In the genomic region with DNA sequence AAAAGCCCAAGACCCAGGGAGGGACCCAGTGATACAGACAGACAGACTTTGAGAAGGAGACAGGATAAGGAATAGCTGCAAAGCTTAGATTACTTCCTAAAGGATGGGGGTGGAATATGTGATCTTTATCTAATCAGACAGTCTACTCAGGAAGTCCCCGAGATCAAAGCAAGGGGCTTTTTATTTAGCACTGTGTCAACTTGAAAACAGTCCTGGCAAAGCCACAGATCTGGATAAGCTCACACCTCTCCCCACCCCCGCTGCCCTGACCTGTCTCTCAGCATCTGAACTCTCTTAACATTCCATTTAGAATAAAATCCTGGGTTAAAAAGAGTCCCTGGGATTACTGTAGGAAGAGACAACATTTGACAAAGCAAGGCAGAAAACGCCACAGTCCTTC, we compare ENCODE assay signal across 1 cellular context.
A peak's percentile ranks its signal among the peaks of the same experiment; 100 is the strongest.
TF ChIP-seq lines count a peak whose summit lies in the region.

No MANE protein-coding gene starts in this region.

TF ChIP-seq in HepG2, 621 proteins besides CTCF, POLR2A, EP300 and RAD21 (continued from another document and continues in another):
- TF ChIP-seq, protein P1, sequence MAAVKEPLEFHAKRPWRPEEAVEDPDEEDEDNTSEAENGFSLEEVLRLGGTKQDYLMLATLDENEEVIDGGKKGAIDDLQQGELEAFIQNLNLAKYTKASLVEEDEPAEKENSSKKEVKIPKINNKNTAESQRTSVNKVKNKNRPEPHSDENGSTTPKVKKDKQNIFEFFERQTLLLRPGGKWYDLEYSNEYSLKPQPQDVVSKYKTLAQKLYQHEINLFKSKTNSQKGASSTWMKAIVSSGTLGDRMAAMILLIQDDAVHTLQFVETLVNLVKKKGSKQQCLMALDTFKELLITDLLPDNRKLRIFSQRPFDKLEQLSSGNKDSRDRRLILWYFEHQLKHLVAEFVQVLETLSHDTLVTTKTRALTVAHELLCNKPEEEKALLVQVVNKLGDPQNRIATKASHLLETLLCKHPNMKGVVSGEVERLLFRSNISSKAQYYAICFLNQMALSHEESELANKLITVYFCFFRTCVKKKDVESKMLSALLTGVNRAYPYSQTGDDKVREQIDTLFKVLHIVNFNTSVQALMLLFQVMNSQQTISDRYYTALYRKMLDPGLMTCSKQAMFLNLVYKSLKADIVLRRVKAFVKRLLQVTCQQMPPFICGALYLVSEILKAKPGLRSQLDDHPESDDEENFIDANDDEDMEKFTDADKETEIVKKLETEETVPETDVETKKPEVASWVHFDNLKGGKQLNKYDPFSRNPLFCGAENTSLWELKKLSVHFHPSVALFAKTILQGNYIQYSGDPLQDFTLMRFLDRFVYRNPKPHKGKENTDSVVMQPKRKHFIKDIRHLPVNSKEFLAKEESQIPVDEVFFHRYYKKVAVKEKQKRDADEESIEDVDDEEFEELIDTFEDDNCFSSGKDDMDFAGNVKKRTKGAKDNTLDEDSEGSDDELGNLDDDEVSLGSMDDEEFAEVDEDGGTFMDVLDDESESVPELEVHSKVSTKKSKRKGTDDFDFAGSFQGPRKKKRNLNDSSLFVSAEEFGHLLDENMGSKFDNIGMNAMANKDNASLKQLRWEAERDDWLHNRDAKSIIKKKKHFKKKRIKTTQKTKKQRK (IDR thresholded peaks at IDR 0.05; ENCODE audit: low read length) = no peak
- TF ChIP-seq, protein P2, sequence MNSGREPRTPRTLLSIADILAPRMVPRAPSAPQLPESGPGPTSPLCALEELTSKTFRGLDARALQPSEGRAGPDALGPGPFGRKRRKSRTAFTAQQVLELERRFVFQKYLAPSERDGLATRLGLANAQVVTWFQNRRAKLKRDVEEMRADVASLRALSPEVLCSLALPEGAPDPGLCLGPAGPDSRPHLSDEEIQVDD (CRISPR knock-in tag; IDR thresholded peaks at IDR 0.05; ENCODE audit: borderline replicate concordance) = no peak
- no peak for TF ChIP-seq TBL1XR1 (IDR thresholded peaks at IDR 0.05; ENCODE audit: borderline replicate concordance, low read length, partially characterized antibody)
- TF ChIP-seq, protein P3, sequence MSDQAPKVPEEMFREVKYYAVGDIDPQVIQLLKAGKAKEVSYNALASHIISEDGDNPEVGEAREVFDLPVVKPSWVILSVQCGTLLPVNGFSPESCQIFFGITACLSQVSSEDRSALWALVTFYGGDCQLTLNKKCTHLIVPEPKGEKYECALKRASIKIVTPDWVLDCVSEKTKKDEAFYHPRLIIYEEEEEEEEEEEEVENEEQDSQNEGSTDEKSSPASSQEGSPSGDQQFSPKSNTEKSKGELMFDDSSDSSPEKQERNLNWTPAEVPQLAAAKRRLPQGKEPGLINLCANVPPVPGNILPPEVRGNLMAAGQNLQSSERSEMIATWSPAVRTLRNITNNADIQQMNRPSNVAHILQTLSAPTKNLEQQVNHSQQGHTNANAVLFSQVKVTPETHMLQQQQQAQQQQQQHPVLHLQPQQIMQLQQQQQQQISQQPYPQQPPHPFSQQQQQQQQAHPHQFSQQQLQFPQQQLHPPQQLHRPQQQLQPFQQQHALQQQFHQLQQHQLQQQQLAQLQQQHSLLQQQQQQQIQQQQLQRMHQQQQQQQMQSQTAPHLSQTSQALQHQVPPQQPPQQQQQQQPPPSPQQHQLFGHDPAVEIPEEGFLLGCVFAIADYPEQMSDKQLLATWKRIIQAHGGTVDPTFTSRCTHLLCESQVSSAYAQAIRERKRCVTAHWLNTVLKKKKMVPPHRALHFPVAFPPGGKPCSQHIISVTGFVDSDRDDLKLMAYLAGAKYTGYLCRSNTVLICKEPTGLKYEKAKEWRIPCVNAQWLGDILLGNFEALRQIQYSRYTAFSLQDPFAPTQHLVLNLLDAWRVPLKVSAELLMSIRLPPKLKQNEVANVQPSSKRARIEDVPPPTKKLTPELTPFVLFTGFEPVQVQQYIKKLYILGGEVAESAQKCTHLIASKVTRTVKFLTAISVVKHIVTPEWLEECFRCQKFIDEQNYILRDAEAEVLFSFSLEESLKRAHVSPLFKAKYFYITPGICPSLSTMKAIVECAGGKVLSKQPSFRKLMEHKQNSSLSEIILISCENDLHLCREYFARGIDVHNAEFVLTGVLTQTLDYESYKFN (CRISPR knock-in tag; conservative IDR thresholded peaks at IDR 0.05) = 0 out of 2 replicates have a peak, but pooled peaks have one; percentile 33
- no peak for TF ChIP-seq SIX4 (CRISPR knock-in tag; IDR thresholded peaks at IDR 0.05)
- TF ChIP-seq IKZF1 (IDR thresholded peaks at IDR 0.05) = no peak
- no peak for TF ChIP-seq KLF16 (CRISPR knock-in tag; IDR thresholded peaks at IDR 0.05)
- TF ChIP-seq GATAD2A (CRISPR knock-in tag; IDR thresholded peaks at IDR 0.05) = 0 out of 2 replicates have a peak, but pooled peaks have one; percentile 37
- TF ChIP-seq GABPB1 (CRISPR knock-in tag; IDR thresholded peaks at IDR 0.05) = no peak
- no peak; the same call in 1 of the 2 replicates for TF ChIP-seq ZFP36L1 (CRISPR knock-in tag; IDR thresholded peaks at IDR 0.05)
- no peak for TF ChIP-seq ZNF616 (CRISPR knock-in tag; IDR thresholded peaks at IDR 0.05; ENCODE audit: low read depth)
- no peak for TF ChIP-seq GZF1 (CRISPR knock-in tag; IDR thresholded peaks at IDR 0.05)
- no peak for TF ChIP-seq ZNF337 (CRISPR knock-in tag; IDR thresholded peaks at IDR 0.05; ENCODE audit: borderline replicate concordance, low read depth)
- no peak for TF ChIP-seq JUN (CRISPR knock-in tag; IDR thresholded peaks at IDR 0.05)
- TF ChIP-seq AHR (CRISPR knock-in tag; IDR thresholded peaks at IDR 0.05) = no peak
- no peak for TF ChIP-seq ZNF773 (CRISPR knock-in tag; IDR thresholded peaks at IDR 0.05; ENCODE audit: borderline replicate concordance)
- TF ChIP-seq, protein P4, sequence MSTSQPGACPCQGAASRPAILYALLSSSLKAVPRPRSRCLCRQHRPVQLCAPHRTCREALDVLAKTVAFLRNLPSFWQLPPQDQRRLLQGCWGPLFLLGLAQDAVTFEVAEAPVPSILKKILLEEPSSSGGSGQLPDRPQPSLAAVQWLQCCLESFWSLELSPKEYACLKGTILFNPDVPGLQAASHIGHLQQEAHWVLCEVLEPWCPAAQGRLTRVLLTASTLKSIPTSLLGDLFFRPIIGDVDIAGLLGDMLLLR (CRISPR knock-in tag; IDR thresholded peaks at IDR 0.05) = no peak
- TF ChIP-seq CREM (IDR thresholded peaks at IDR 0.05) = peak; percentile 42
- no peak for TF ChIP-seq CREM (CRISPR knock-in tag; IDR thresholded peaks at IDR 0.05)
- TF ChIP-seq ZNF460 (CRISPR knock-in tag; IDR thresholded peaks at IDR 0.05; ENCODE audit: borderline replicate concordance) = no peak
- no peak; the same call in 1 of the 2 replicates for TF ChIP-seq TBX2 (CRISPR knock-in tag; IDR thresholded peaks at IDR 0.05; ENCODE audit: borderline replicate concordance)
- TF ChIP-seq PPARG (CRISPR knock-in tag; conservative IDR thresholded peaks at IDR 0.05) = no peak
- no peak for TF ChIP-seq ZBTB1 (CRISPR knock-in tag; IDR thresholded peaks at IDR 0.05; ENCODE audit: borderline replicate concordance)
- TF ChIP-seq ELF3 (CRISPR knock-in tag; IDR thresholded peaks at IDR 0.05) = 0 out of 2 replicates have a peak, but pooled peaks have one; percentile 11
- TF ChIP-seq ZNF75D (CRISPR knock-in tag; IDR thresholded peaks at IDR 0.05; ENCODE audit: borderline replicate concordance) = no peak
- no peak for TF ChIP-seq MTF2 (CRISPR knock-in tag; IDR thresholded peaks at IDR 0.05; ENCODE audit: borderline replicate concordance)
- no peak for TF ChIP-seq ZNF879 (CRISPR knock-in tag; IDR thresholded peaks at IDR 0.05)
- TF ChIP-seq, protein P5, sequence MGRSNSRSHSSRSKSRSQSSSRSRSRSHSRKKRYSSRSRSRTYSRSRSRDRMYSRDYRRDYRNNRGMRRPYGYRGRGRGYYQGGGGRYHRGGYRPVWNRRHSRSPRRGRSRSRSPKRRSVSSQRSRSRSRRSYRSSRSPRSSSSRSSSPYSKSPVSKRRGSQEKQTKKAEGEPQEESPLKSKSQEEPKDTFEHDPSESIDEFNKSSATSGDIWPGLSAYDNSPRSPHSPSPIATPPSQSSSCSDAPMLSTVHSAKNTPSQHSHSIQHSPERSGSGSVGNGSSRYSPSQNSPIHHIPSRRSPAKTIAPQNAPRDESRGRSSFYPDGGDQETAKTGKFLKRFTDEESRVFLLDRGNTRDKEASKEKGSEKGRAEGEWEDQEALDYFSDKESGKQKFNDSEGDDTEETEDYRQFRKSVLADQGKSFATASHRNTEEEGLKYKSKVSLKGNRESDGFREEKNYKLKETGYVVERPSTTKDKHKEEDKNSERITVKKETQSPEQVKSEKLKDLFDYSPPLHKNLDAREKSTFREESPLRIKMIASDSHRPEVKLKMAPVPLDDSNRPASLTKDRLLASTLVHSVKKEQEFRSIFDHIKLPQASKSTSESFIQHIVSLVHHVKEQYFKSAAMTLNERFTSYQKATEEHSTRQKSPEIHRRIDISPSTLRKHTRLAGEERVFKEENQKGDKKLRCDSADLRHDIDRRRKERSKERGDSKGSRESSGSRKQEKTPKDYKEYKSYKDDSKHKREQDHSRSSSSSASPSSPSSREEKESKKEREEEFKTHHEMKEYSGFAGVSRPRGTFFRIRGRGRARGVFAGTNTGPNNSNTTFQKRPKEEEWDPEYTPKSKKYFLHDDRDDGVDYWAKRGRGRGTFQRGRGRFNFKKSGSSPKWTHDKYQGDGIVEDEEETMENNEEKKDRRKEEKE (IDR thresholded peaks at IDR 0.05) = no peak
- no peak for TF ChIP-seq ZZZ3 (CRISPR knock-in tag; IDR thresholded peaks at IDR 0.05; ENCODE audit: borderline replicate concordance)
- TF ChIP-seq ZNF235 (CRISPR knock-in tag; IDR thresholded peaks at IDR 0.05; ENCODE audit: borderline replicate concordance) = no peak
- TF ChIP-seq RORA (CRISPR knock-in tag; IDR thresholded peaks at IDR 0.05) = no peak
- TF ChIP-seq, protein P6, sequence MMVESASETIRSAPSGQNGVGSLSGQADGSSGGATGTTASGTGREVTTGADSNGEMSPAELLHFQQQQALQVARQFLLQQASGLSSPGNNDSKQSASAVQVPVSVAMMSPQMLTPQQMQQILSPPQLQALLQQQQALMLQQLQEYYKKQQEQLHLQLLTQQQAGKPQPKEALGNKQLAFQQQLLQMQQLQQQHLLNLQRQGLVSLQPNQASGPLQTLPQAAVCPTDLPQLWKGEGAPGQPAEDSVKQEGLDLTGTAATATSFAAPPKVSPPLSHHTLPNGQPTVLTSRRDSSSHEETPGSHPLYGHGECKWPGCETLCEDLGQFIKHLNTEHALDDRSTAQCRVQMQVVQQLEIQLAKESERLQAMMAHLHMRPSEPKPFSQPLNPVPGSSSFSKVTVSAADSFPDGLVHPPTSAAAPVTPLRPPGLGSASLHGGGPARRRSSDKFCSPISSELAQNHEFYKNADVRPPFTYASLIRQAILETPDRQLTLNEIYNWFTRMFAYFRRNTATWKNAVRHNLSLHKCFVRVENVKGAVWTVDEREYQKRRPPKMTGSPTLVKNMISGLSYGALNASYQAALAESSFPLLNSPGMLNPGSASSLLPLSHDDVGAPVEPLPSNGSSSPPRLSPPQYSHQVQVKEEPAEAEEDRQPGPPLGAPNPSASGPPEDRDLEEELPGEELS (CRISPR knock-in tag; IDR thresholded peaks at IDR 0.05) = peak; percentile 31; the same call in 1 of the 2 replicates
- TF ChIP-seq TCF7L2 (IDR thresholded peaks at IDR 0.05; ENCODE audit: low read depth, low read length) = peak; percentile 86; the same call in 1 of the 2 replicates
- TF ChIP-seq, protein P7, sequence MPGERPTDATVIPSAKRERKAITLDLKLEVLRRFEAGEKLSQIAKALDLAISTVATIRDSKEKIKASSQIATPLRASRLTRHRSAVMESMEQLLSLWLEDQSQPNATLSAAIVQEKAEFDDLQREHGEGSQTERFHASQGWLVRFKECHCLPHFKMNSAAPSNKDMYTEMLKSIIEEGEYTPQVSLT (CRISPR knock-in tag; IDR thresholded peaks at IDR 0.05; ENCODE audit: borderline replicate concordance, low read depth) = no peak
- no peak for TF ChIP-seq ZBTB21 (CRISPR knock-in tag; IDR thresholded peaks at IDR 0.05)
- TF ChIP-seq, protein P8, sequence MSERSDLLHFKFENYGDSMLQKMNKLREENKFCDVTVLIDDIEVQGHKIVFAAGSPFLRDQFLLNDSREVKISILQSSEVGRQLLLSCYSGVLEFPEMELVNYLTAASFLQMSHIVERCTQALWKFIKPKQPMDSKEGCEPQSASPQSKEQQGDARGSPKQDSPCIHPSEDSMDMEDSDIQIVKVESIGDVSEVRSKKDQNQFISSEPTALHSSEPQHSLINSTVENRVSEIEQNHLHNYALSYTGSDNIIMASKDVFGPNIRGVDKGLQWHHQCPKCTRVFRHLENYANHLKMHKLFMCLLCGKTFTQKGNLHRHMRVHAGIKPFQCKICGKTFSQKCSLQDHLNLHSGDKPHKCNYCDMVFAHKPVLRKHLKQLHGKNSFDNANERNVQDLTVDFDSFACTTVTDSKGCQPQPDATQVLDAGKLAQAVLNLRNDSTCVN (CRISPR knock-in tag; IDR thresholded peaks at IDR 0.05; ENCODE audit: borderline replicate concordance) = no peak
- no peak for TF ChIP-seq FOSL1 (CRISPR knock-in tag; IDR thresholded peaks at IDR 0.05; ENCODE audit: borderline replicate concordance)
- TF ChIP-seq, protein P9, sequence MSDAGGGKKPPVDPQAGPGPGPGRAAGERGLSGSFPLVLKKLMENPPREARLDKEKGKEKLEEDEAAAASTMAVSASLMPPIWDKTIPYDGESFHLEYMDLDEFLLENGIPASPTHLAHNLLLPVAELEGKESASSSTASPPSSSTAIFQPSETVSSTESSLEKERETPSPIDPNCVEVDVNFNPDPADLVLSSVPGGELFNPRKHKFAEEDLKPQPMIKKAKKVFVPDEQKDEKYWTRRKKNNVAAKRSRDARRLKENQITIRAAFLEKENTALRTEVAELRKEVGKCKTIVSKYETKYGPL (CRISPR knock-in tag; IDR thresholded peaks at IDR 0.05) = no peak
- no peak for TF ChIP-seq EED (CRISPR knock-in tag; IDR thresholded peaks at IDR 0.05)
- TF ChIP-seq, protein P10, sequence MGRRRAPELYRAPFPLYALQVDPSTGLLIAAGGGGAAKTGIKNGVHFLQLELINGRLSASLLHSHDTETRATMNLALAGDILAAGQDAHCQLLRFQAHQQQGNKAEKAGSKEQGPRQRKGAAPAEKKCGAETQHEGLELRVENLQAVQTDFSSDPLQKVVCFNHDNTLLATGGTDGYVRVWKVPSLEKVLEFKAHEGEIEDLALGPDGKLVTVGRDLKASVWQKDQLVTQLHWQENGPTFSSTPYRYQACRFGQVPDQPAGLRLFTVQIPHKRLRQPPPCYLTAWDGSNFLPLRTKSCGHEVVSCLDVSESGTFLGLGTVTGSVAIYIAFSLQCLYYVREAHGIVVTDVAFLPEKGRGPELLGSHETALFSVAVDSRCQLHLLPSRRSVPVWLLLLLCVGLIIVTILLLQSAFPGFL (CRISPR knock-in tag; IDR thresholded peaks at IDR 0.05) = no peak
- TF ChIP-seq MEIS2 (CRISPR knock-in tag; IDR thresholded peaks at IDR 0.05) = no peak
- no peak for TF ChIP-seq ZNF546 (CRISPR knock-in tag; conservative IDR thresholded peaks at IDR 0.05)
- TF ChIP-seq ZNF777 (CRISPR knock-in tag; IDR thresholded peaks at IDR 0.05) = no peak
- TF ChIP-seq TBX3 (IDR thresholded peaks at IDR 0.05; ENCODE audit: borderline replicate concordance) = peak; percentile 52; the same call in 1 of the 2 replicates
- TF ChIP-seq, protein P11, sequence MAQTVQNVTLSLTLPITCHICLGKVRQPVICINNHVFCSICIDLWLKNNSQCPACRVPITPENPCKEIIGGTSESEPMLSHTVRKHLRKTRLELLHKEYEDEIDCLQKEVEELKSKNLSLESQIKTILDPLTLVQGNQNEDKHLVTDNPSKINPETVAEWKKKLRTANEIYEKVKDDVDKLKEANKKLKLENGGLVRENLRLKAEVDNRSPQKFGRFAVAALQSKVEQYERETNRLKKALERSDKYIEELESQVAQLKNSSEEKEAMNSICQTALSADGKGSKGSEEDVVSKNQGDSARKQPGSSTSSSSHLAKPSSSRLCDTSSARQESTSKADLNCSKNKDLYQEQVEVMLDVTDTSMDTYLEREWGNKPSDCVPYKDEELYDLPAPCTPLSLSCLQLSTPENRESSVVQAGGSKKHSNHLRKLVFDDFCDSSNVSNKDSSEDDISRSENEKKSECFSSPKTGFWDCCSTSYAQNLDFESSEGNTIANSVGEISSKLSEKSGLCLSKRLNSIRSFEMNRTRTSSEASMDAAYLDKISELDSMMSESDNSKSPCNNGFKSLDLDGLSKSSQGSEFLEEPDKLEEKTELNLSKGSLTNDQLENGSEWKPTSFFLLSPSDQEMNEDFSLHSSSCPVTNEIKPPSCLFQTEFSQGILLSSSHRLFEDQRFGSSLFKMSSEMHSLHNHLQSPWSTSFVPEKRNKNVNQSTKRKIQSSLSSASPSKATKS (CRISPR knock-in tag; IDR thresholded peaks at IDR 0.05) = no peak
